1 cellular context compared by ENCODE assay signal in genomic region chr4:1961038-1961437, GRCh38.
A peak's percentile ranks its signal among the peaks of the same experiment; 100 is the strongest.
TF ChIP-seq lines count a peak whose summit lies in the region.

No MANE protein-coding gene starts in this region.

TF ChIP-seq in HepG2, 621 proteins besides CTCF, POLR2A, EP300 and RAD21 (continued from another document):
- TF ChIP-seq SNAPC4 (CRISPR knock-in tag; IDR thresholded peaks at IDR 0.05) (no peak), FOXO4 (CRISPR knock-in tag; conservative IDR thresholded peaks at IDR 0.05) (no peak), ZNF136 (CRISPR knock-in tag; IDR thresholded peaks at IDR 0.05; ENCODE audit: low read depth) (no peak), HDAC2 (CRISPR knock-in tag; IDR thresholded peaks at IDR 0.05) (no peak), ZNF569 (CRISPR knock-in tag; IDR thresholded peaks at IDR 0.05; ENCODE audit: borderline replicate concordance) (no peak), HNF4G (IDR thresholded peaks at IDR 0.05; ENCODE audit: borderline replicate concordance, low read depth, low read length) (0 out of 2 replicates have a peak, but pooled peaks have one; percentile 8), HNF4G (CRISPR knock-in tag; IDR thresholded peaks at IDR 0.05; ENCODE audit: borderline replicate concordance, low read depth) (no peak), ZNF121 (CRISPR knock-in tag; IDR thresholded peaks at IDR 0.05) (no peak)
